In genomic region chr7:37289347-37289746, GRCh38 we compare ENCODE assay signal across 18 cellular contexts.
DNase-seq lines count a peak whose midpoint lies in the region; ATAC-seq and TF ChIP-seq lines count a peak whose summit lies in the region.
"Had no signal": no experiment of that assay in that cellular context is flagged by ENCODE, and none has a peak within 500 bp of the region (broad histone marks: within the 10 kb centered on the region; RNA-seq: fewer than 3 reads in every experiment).

No MANE protein-coding gene starts in this region.

- no peak for TF ChIP-seq CTCF in H9 (conservative IDR thresholded peaks at IDR 0.05)
- TF ChIP-seq CTCF in WTC11 (IDR thresholded peaks at IDR 0.05): no peak

- peak overlapping the region in 2 of 3 experiments; percentile 26 to 60; a peak in 1 of 7 replicates for H3K27ac Mint-ChIP-seq in H9
- peak overlapping the region; percentile 29; the same call in 1 of the 2 replicates for H3K27ac Mint-ChIP-seq in WTC11
- H3K27ac Mint-ChIP-seq: activated naive CD8-positive, alpha-beta T cell treated with anti-CD3 and anti-CD28 coated beads, Interleukin-2, amount 50 U/mL, for 24 hours; nephron progenitor cell had no signal

- no peaks in the 10 kb centered on the region; the same call in 1 of the 2 replicates for H3K4me1 ChIP-seq in H9 (ENCODE audit: insufficient read depth, low read length)
- H3K4me1 ChIP-seq: SJSA1 had no signal

- H2AK5ac ChIP-seq in H9 (ENCODE audit: insufficient read length, low read length): no peak overlapping the region

- H3K4me1 Mint-ChIP-seq in H9 (peaks cover 11 to 13% of the 10 kb centered on the region in 2 experiments), WTC11 (peaks cover 9% of the 10 kb centered on the region)

- CTCF ChIA-PET in WTC11 (lab: Charles Lee): interaction anchor here (0.6 to 1.9 kb wide), 2 partner anchors 55 to 74 kb away, joined by 3 to 7 read pairs; no protein-coding TSS in a partner anchor

- no peak overlapping the region for H2BK5ac ChIP-seq in H9 (ENCODE audit: insufficient read length, low read length)

- no peak overlapping the region for H3K9ac ChIP-seq in H9 (ENCODE audit: extremely low read depth, insufficient read length, low read length)

- no peak overlapping the region for H3K14ac ChIP-seq in H9 (ENCODE audit: insufficient read depth, low read length)

- H2AFZ ChIP-seq in H9 (ENCODE audit: low read length): no peak overlapping the region
- H2AFZ ChIP-seq: hepatocyte had no signal

- H3K4me3 Mint-ChIP-seq in H9 (no peak overlapping the region), WTC11 (no peak overlapping the region)
- H3K4me3 Mint-ChIP-seq: activated naive CD8-positive, alpha-beta T cell treated with anti-CD3 and anti-CD28 coated beads, Interleukin-2, amount 50 U/mL, for 24 hours; nephron progenitor cell had no signal

- H3K36me3 Mint-ChIP-seq in H9 (ENCODE audit: insufficient read depth in 1 of 3, low read depth in 3 of 3): peaks cover 5 to 6% (median 5%) of the 10 kb centered on the region in 3 experiments
- peaks cover 5% of the 10 kb centered on the region for H3K36me3 Mint-ChIP-seq in WTC11

- H3K23ac ChIP-seq in H9 (ENCODE audit: insufficient read length, low read depth, low read length): no peak overlapping the region

- H3K18ac ChIP-seq in H9 (ENCODE audit: insufficient read length, low read depth, low read length): no peak overlapping the region

- H3K9me3 Mint-ChIP-seq in H9 (peaks cover 6 to 7% of the 10 kb centered on the region in 2 experiments), WTC11 (peaks cover 8% of the 10 kb centered on the region)
- H3K9me3 Mint-ChIP-seq: activated naive CD8-positive, alpha-beta T cell treated with anti-CD3 and anti-CD28 coated beads, Interleukin-2, amount 50 U/mL, for 24 hours had no signal

- H2BK15ac ChIP-seq in H9 (ENCODE audit: low read depth, low read length): no peak overlapping the region

- H2BK12ac ChIP-seq in H9 (ENCODE audit: insufficient read length, low read depth, low read length): no peak overlapping the region

- H3K27me3 Mint-ChIP-seq in H9 (ENCODE audit: low read depth) (no peaks in the 10 kb centered on the region; the same call in 1 of the 2 replicates), WTC11 (ENCODE audit: low read depth) (no peaks in the 10 kb centered on the region)
- H3K27me3 Mint-ChIP-seq: activated naive CD8-positive, alpha-beta T cell treated with anti-CD3 and anti-CD28 coated beads, Interleukin-2, amount 50 U/mL, for 24 hours had no signal

- no peaks in the 10 kb centered on the region for H3K23me2 ChIP-seq in H9 (ENCODE audit: insufficient read length, low read depth, low read length, poor library complexity, severe bottlenecking)

- no peak overlapping the region for H3K56ac ChIP-seq in H9 (ENCODE audit: insufficient read length, low read depth, low read length)

- no peak overlapping the region for H2BK120ac ChIP-seq in H9 (ENCODE audit: low read depth, low read length, poor library complexity, severe bottlenecking)

- no peak overlapping the region for H3K27ac ChIP-seq in H9 (ENCODE audit: insufficient read length, low read depth, low read length)
- H3K27ac ChIP-seq: hepatocyte, SJSA1 had no signal

- H4K20me1 ChIP-seq in H9 (ENCODE audit: control insufficient read depth, insufficient read depth, insufficient read length): no peaks in the 10 kb centered on the region

- H3K79me1 ChIP-seq in H9 (ENCODE audit: insufficient read depth, low read depth, low read length, poor library complexity, severe bottlenecking): no peaks in the 10 kb centered on the region

- H4K5ac ChIP-seq in H9 (ENCODE audit: insufficient read length, low read depth, low read length): no peak overlapping the region

- no peaks in the 10 kb centered on the region for H3K79me2 ChIP-seq in H9 (ENCODE audit: insufficient read depth, low read length)
- H3K79me2 ChIP-seq: hepatocyte had no signal

- ATAC-seq in WTC11 (no peak), HG02623 (IDR thresholded peaks at IDR 0.05; ENCODE audit: unreplicated experiment) (no peak), GM18520 (IDR thresholded peaks at IDR 0.05; ENCODE audit: unreplicated experiment) (no peak)
- ATAC-seq: activated naive CD8-positive, alpha-beta T cell treated with anti-CD3 and anti-CD28 coated beads, Interleukin-2, amount 50 U/mL, for 24 hours; left colon; sciatic nerve had no signal

- DNase-seq in DMS153 (lab: John Stamatoyannopoulos, UW): peak; percentile 50
- no peak for DNase-seq in DMS153 treated with DMSO at 0.1 percent for 48 hours (lab: John Stamatoyannopoulos, UW; ENCODE audit: unreplicated experiment)
- no peak for DNase-seq in H9
- DNase-seq in WTC11 (ENCODE audit: low spot score): no peak
- peak; percentile 49 for DNase-seq in myocyte (ENCODE audit: low read depth)
- DNase-seq in KG1 (lab: John Stamatoyannopoulos, UW): no peak
- DNase-seq: 8988T; activated naive CD8-positive, alpha-beta T cell treated with anti-CD3 and anti-CD28 coated beads, Interleukin-2, amount 50 U/mL, for 24 hours; GDM1; left colon; nephron progenitor cell; NK-92 treated with Interleukin-12 subunit alpha and Interleukin-12 subunit beta, amount 100 ng/mL, for 24 hours; stimulated activated naive CD4-positive, alpha-beta T cell treated with Interleukin-2 at 50 U/mL for 16 hours had no signal

- no peak overlapping the region for H3K4ac ChIP-seq in H9 (ENCODE audit: low read depth, low read length)

- H3K27me3 ChIP-seq in H9 (ENCODE audit: insufficient read depth, low read length): no peaks in the 10 kb centered on the region
- H3K27me3 ChIP-seq: hepatocyte, SJSA1 had no signal

- WGBS in H9 (ENCODE audit: extremely low coverage, insufficient read length, low lambda C conversion rate): no CpG with 5 or more reads among the region's 3 CpGs

- no peak overlapping the region for H4K8ac ChIP-seq in H9 (replicated peaks; ENCODE audit: insufficient read length, low read depth, low read length)

- POLR2A ChIA-PET in WTC11 (lab: Charles Lee): no interaction called here

- H3K4me2 ChIP-seq in H9 (ENCODE audit: insufficient read depth, insufficient read length, low read length): no peak overlapping the region
- H3K4me2 ChIP-seq: hepatocyte had no signal

- no peak overlapping the region for H3T11ph ChIP-seq in H9 (ENCODE audit: low read length)

- no peaks in the 10 kb centered on the region for H3K9me3 ChIP-seq in H9 (ENCODE audit: control insufficient read depth, low read depth, low read length)
- H3K9me3 ChIP-seq: SJSA1 had no signal

- H2BK20ac ChIP-seq in H9 (ENCODE audit: low read depth, low read length, poor library complexity, severe bottlenecking): no peak overlapping the region

- no peak overlapping the region for H4K91ac ChIP-seq in H9 (ENCODE audit: insufficient read length, low read depth, low read length)

TF ChIP-seq in WTC11, 78 proteins besides CTCF, POLR2A, EP300 and RAD21 (continues in another document):
- no peak for TF ChIP-seq JAZF1 (CRISPR knock-in tag; IDR thresholded peaks at IDR 0.05)
- TF ChIP-seq ARID4B (CRISPR knock-in tag; IDR thresholded peaks at IDR 0.05; ENCODE audit: borderline replicate concordance): no peak
- TF ChIP-seq, protein P1, sequence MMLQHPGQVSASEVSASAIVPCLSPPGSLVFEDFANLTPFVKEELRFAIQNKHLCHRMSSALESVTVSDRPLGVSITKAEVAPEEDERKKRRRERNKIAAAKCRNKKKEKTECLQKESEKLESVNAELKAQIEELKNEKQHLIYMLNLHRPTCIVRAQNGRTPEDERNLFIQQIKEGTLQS (CRISPR knock-in tag; conservative IDR thresholded peaks at IDR 0.05): no peak
- TF ChIP-seq NFATC4 (CRISPR knock-in tag; IDR thresholded peaks at IDR 0.05): no peak

Comparison
In these comparisons a context has a peak if more than half of its experiments do, and no peak if none do; other contexts are left out.
1. DNase-seq: peak in DMS153 (single experiment) and myocyte (single experiment); none in DMS153 treated with DMSO at 0.1 percent for 48 hours (single experiment), H9 (single experiment), WTC11 (single experiment) and KG1 (single experiment).